ENCODE assay signal across 1 cellular context in the genomic region with DNA sequence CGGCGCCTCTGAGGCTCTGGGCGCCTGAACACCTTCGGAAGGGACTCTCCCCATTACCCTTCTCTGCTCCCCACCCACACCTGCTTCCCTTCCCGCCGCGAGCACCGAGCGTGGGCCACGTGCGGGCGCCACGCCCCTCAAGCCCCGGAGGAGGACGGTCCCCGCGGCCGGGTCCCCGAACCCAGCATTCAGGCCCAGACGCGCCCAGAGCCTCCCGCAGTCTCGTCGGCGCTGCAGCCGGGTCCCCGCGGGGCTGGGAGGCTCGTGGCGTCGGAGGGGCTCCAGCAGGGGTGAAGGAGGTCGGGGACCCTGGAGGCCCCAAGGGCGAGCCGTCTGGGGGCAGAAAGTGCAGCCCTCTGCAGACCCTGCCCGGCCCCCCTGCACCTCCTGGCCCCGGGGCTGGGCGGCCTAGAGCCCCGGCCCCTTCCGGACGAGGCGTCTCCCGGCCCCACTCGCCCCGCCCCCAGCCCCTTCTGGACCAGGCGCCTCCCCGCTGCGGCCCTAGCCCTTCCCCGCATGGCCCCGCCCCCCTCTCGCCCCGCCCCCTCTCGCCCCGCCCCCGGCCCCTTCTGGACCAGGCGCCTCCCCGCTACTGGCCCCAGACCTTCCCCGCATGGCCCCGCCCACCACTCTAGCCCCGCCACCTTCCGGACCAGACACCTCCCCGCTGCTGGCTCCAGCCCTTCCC.
TF ChIP-seq lines count a peak whose summit lies in the region.

No MANE protein-coding gene starts in this region.

TF ChIP-seq in HepG2, 621 proteins besides CTCF, POLR2A, EP300 and RAD21 (continues in another document):
- TF ChIP-seq, protein P1, sequence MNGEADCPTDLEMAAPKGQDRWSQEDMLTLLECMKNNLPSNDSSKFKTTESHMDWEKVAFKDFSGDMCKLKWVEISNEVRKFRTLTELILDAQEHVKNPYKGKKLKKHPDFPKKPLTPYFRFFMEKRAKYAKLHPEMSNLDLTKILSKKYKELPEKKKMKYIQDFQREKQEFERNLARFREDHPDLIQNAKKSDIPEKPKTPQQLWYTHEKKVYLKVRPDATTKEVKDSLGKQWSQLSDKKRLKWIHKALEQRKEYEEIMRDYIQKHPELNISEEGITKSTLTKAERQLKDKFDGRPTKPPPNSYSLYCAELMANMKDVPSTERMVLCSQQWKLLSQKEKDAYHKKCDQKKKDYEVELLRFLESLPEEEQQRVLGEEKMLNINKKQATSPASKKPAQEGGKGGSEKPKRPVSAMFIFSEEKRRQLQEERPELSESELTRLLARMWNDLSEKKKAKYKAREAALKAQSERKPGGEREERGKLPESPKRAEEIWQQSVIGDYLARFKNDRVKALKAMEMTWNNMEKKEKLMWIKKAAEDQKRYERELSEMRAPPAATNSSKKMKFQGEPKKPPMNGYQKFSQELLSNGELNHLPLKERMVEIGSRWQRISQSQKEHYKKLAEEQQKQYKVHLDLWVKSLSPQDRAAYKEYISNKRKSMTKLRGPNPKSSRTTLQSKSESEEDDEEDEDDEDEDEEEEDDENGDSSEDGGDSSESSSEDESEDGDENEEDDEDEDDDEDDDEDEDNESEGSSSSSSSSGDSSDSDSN (CRISPR knock-in tag; IDR thresholded peaks at IDR 0.05): peak; percentile 78; the same call in 1 of the 2 replicates
- TF ChIP-seq SAP130 (CRISPR knock-in tag; IDR thresholded peaks at IDR 0.05; ENCODE audit: low read depth): peak; percentile 82
- TF ChIP-seq MXD1 (CRISPR knock-in tag; IDR thresholded peaks at IDR 0.05): peak; percentile 80; the same call in 1 of the 2 replicates
- TF ChIP-seq ZFP82 (CRISPR knock-in tag; IDR thresholded peaks at IDR 0.05; ENCODE audit: borderline replicate concordance): no peak
- peak; percentile 81 for TF ChIP-seq ZNF687 (CRISPR knock-in tag; IDR thresholded peaks at IDR 0.05)
- TF ChIP-seq RBM39 (IDR thresholded peaks at IDR 0.05; ENCODE audit: low read depth, low read length, poor library complexity, severe bottlenecking): peak; percentile 51
- no peak for TF ChIP-seq PRDM4 (CRISPR knock-in tag; IDR thresholded peaks at IDR 0.05; ENCODE audit: borderline replicate concordance)
- peak; percentile 73; the same call in 1 of the 3 replicates for TF ChIP-seq MXI1 (IDR thresholded peaks at IDR 0.05; ENCODE audit: borderline replicate concordance, low read depth, low read length)
- peak; percentile 58 for TF ChIP-seq ETV5 (CRISPR knock-in tag; IDR thresholded peaks at IDR 0.05; ENCODE audit: borderline replicate concordance)
- peak; percentile 11; the same call in 1 of the 2 replicates for TF ChIP-seq ZNF788 (CRISPR knock-in tag; IDR thresholded peaks at IDR 0.05; ENCODE audit: borderline replicate concordance)
- TF ChIP-seq TOPORS (CRISPR knock-in tag; IDR thresholded peaks at IDR 0.05): no peak
- no peak for TF ChIP-seq ZNF652 (CRISPR knock-in tag; IDR thresholded peaks at IDR 0.05; ENCODE audit: borderline replicate concordance, low read depth)
- TF ChIP-seq ZNF574 (CRISPR knock-in tag; IDR thresholded peaks at IDR 0.05): peak; percentile 66
- TF ChIP-seq DR1 (CRISPR knock-in tag; IDR thresholded peaks at IDR 0.05): 0 out of 2 replicates have a peak, but pooled peaks have one; percentile 34
- TF ChIP-seq RFXAP (CRISPR knock-in tag; IDR thresholded peaks at IDR 0.05; ENCODE audit: borderline replicate concordance): no peak
- TF ChIP-seq ZNF781 (CRISPR knock-in tag; IDR thresholded peaks at IDR 0.05; ENCODE audit: borderline replicate concordance, not compliant biosample characterization): peak; percentile 34
- peak; percentile 71; the same call in 1 of the 2 replicates for TF ChIP-seq HIVEP1 (CRISPR knock-in tag; IDR thresholded peaks at IDR 0.05)
- TF ChIP-seq HDAC2 (CRISPR knock-in tag; IDR thresholded peaks at IDR 0.05): 0 out of 2 replicates have a peak, but pooled peaks have one; percentile 7
- TF ChIP-seq LBX2 (CRISPR knock-in tag; IDR thresholded peaks at IDR 0.05; ENCODE audit: borderline replicate concordance): no peak
- TF ChIP-seq TCF7L2 (IDR thresholded peaks at IDR 0.05; ENCODE audit: low read depth, low read length): no peak
- peak; percentile 78 for TF ChIP-seq ZFY (CRISPR knock-in tag; IDR thresholded peaks at IDR 0.05)
- TF ChIP-seq TGIF2 (CRISPR knock-in tag; IDR thresholded peaks at IDR 0.05): no peak; the same call in 1 of the 2 replicates
- TF ChIP-seq RORA (CRISPR knock-in tag; IDR thresholded peaks at IDR 0.05): no peak
- no peak for TF ChIP-seq ADNP (CRISPR knock-in tag; IDR thresholded peaks at IDR 0.05)
- TF ChIP-seq BCL6 (CRISPR knock-in tag; IDR thresholded peaks at IDR 0.05): 0 out of 2 replicates have a peak, but pooled peaks have one; percentile 12
- TF ChIP-seq GABPB1 (CRISPR knock-in tag; IDR thresholded peaks at IDR 0.05): peak; percentile 76
- TF ChIP-seq SP1 (IDR thresholded peaks at IDR 0.05): no peak
- peak; percentile 27; the same call in 1 of the 2 replicates for TF ChIP-seq SP1 (CRISPR knock-in tag; IDR thresholded peaks at IDR 0.05)
- TF ChIP-seq ZNF382 (CRISPR knock-in tag; IDR thresholded peaks at IDR 0.05; ENCODE audit: borderline replicate concordance): no peak
- no peak for TF ChIP-seq TMF1 (CRISPR knock-in tag; IDR thresholded peaks at IDR 0.05; ENCODE audit: low read depth)
- TF ChIP-seq NPAS2 (CRISPR knock-in tag; IDR thresholded peaks at IDR 0.05; ENCODE audit: borderline replicate concordance): no peak
- peak; percentile 21; the same call in 1 of the 2 replicates for TF ChIP-seq ZNF292 (CRISPR knock-in tag; IDR thresholded peaks at IDR 0.05; ENCODE audit: borderline replicate concordance, low read depth)
- peak; percentile 90 for TF ChIP-seq NR0B2 (CRISPR knock-in tag; IDR thresholded peaks at IDR 0.05)
- 0 out of 2 replicates have a peak, but pooled peaks have one; percentile 57 for TF ChIP-seq ZNF746 (CRISPR knock-in tag; IDR thresholded peaks at IDR 0.05)
- no peak for TF ChIP-seq ATF5 (CRISPR knock-in tag; IDR thresholded peaks at IDR 0.05; ENCODE audit: low read depth)
- TF ChIP-seq STAT5B (CRISPR knock-in tag; IDR thresholded peaks at IDR 0.05): no peak
- TF ChIP-seq ZBTB7B (CRISPR knock-in tag; IDR thresholded peaks at IDR 0.05): peak; percentile 61; the same call in 1 of the 2 replicates
- peak; percentile 71; the same call in 1 of the 2 replicates for TF ChIP-seq ZNF550 (CRISPR knock-in tag; IDR thresholded peaks at IDR 0.05; ENCODE audit: borderline replicate concordance)
- TF ChIP-seq ATAD3A (CRISPR knock-in tag; IDR thresholded peaks at IDR 0.05): no peak
- peak; percentile 55; the same call in 1 of the 2 replicates for TF ChIP-seq MAZ (IDR thresholded peaks at IDR 0.05; ENCODE audit: borderline replicate concordance, low read depth, low read length)
- TF ChIP-seq MAZ (CRISPR knock-in tag; IDR thresholded peaks at IDR 0.05; ENCODE audit: low read depth): no peak; the same call in 1 of the 2 replicates
- TF ChIP-seq THAP11 (CRISPR knock-in tag; IDR thresholded peaks at IDR 0.05): peak; percentile 51; the same call in 1 of the 2 replicates
- TF ChIP-seq THAP8 (CRISPR knock-in tag; IDR thresholded peaks at IDR 0.05; ENCODE audit: borderline replicate concordance): peak; percentile 22; the same call in 1 of the 2 replicates
- peak; percentile 59 for TF ChIP-seq TFDP2 (CRISPR knock-in tag; IDR thresholded peaks at IDR 0.05)
- TF ChIP-seq ERF (CRISPR knock-in tag; IDR thresholded peaks at IDR 0.05): 0 out of 2 replicates have a peak, but pooled peaks have one; percentile 18
- TF ChIP-seq CCAR2 (optimal IDR thresholded peaks at IDR 0.05; ENCODE audit: low read depth, low read length): no peak
